In the genomic region with DNA sequence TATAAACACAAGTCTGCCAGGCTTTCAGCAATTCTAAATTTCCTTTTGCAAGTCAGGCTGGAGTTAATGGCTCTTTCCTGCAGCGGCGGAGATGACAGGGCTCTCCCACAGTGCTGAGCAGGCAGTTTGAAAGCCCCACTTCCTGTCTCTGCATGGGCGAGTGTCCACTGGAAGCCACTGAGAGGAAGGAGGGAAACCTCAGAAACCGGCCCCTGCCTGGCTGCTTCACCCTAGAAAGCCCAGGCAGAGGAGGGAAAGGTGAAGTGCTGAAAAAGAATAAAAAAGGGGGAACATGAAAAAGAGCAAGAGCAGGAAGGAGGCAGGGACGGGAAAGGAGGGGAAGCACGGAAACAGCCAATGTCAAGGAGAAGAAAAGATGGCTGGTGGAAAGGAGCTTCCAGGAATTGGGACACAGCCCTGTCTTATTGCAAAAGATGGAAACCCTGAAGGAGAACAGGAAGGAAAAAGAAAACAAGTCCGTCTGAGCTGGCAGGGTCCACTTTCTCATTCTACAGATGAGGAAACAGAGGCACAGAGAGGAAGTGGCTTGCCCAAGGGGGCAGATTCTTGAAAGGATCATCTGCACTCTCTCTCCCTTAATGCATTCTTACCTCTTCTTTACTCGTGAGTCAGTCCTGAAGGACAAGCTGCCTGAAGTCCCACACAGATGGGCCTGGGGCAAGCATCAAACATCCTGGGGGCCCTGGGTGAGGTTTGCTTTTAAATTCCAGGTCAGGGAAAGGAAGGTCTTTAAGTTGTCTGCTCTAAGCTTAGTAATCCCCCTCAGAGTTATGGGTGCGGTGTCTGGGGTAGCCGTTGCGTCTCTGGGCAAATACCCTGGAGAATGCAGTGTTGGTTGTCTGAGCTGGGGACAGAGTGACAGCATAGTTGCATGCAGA, we compare ENCODE assay signal across 9 cellular contexts. TPM values are rescaled to one million over a fixed set of nuclear protein-coding genes. Genes with fewer than 3 reads are reported as not detected.
A peak's percentile ranks its signal among the peaks of the same experiment; 100 is the strongest.
DNase-seq lines count a peak whose midpoint lies in the region; ATAC-seq, FAIRE-seq and TF ChIP-seq lines count a peak whose summit lies in the region.
"Had no signal": no experiment of that assay in that cellular context is flagged by ENCODE, and none has a peak within 500 bp of the region (broad histone marks: within the 10 kb centered on the region; RNA-seq: fewer than 3 reads in every experiment).

No MANE protein-coding gene starts in this region.

- H3K27me3 ChIP-seq in ACC112 (ENCODE audit: insufficient read depth, low read length): no peaks in the 10 kb centered on the region
- no peaks in the 10 kb centered on the region for H3K27me3 ChIP-seq in vagina

- H3K27ac ChIP-seq in ACC112 (ENCODE audit: low read depth, low read length): no peak overlapping the region
- H3K27ac ChIP-seq in vagina: no peak overlapping the region

- TF ChIP-seq CTCF in activated B cell treated with CpG ODN at 0.5 μM for 24 hours (IDR thresholded peaks at IDR 0.05) (no peak), vagina (IDR thresholded peaks at IDR 0.05) (no peak)

- peak overlapping the region; percentile 42 for H3K27ac Mint-ChIP-seq in activated B cell treated with CpG ODN at 0.5 μM for 24 hours

- peak overlapping the region; percentile 31 for H2AFZ ChIP-seq in ACC112 (ENCODE audit: low read length, unreplicated experiment)

- no peaks in the 10 kb centered on the region for H3K79me2 ChIP-seq in ACC112 (ENCODE audit: control insufficient read depth, insufficient read depth, low read length, unreplicated experiment)

- no peaks in the 10 kb centered on the region for H3K9me3 Mint-ChIP-seq in activated B cell treated with CpG ODN at 0.5 μM for 24 hours

- POLR2A ChIA-PET in activated B cell treated with CpG ODN at 0.5 μM for 24 hours (lab: Charles Lee): no interaction called here

- no peak for FAIRE-seq in urothelium cell line (lab: Jason Lieb, UNC)
- FAIRE-seq: G401.6 had no signal

- no peak for DNase-seq in activated B cell treated with CpG ODN at 0.5 μM for 24 hours
- DNase-seq in left lobe of liver (ENCODE audit: low spot score): no peak
- no peak for DNase-seq in RKO (ENCODE audit: low spot score)
- DNase-seq in vagina (ENCODE audit: extremely low spot score in 2 of 2): no peak
- DNase-seq in urothelium cell line (ENCODE audit: low spot score): no peak

- H3K4me3 ChIP-seq in ACC112 (ENCODE audit: low read depth, low read length) (no peak overlapping the region), vagina (no peak overlapping the region)

- H3K4me1 Mint-ChIP-seq in activated B cell treated with CpG ODN at 0.5 μM for 24 hours: peaks cover 21% of the 10 kb centered on the region

- H3K9me3 ChIP-seq in vagina: no peaks in the 10 kb centered on the region

- ATAC-seq in HG02678 (IDR thresholded peaks at IDR 0.05; ENCODE audit: unreplicated experiment) (peak; percentile 78), activated B cell treated with CpG ODN at 0.5 μM for 24 hours (ENCODE audit: low read depth) (no peak), left lobe of liver (peak; percentile 68), HG03175 (IDR thresholded peaks at IDR 0.05; ENCODE audit: unreplicated experiment) (no peak)

- H3K36me3 Mint-ChIP-seq in activated B cell treated with CpG ODN at 0.5 μM for 24 hours (ENCODE audit: low read depth): no peaks in the 10 kb centered on the region

- no peak for TF ChIP-seq POLR2A in vagina (IDR thresholded peaks at IDR 0.05)

- intact Hi-C loops in activated B cell treated with CpG ODN at 0.5 μM for 24 hours (cut with micrococcal nuclease) (no loop called here), vagina (cut with DNase I) (no loop called here)

- CTCF ChIA-PET in activated B cell treated with CpG ODN at 0.5 μM for 24 hours (lab: Charles Lee): no interaction called here

- H3K27me3 Mint-ChIP-seq in activated B cell treated with CpG ODN at 0.5 μM for 24 hours: peaks cover 3% of the 10 kb centered on the region

- no peak overlapping the region for H3K4me3 Mint-ChIP-seq in activated B cell treated with CpG ODN at 0.5 μM for 24 hours

- peaks cover 22% of the 10 kb centered on the region for H3K4me1 ChIP-seq in ACC112 (ENCODE audit: control insufficient read depth, insufficient read depth, low read length, unreplicated experiment)
- peaks cover 10% of the 10 kb centered on the region for H3K4me1 ChIP-seq in vagina

- H3K36me3 ChIP-seq in ACC112 (ENCODE audit: insufficient read depth, low read length) (no peaks in the 10 kb centered on the region), vagina (no peaks in the 10 kb centered on the region)

RNA-seq across cellular contexts. Expression of a gene that starts 38.8 kb away (rescaled TPM):
- total RNA-seq in activated B cell treated with CpG ODN at 0.5 μM for 24 hours (59.7 and 66.4 TPM in 2 replicates), left lobe of liver (1.5 TPM), vagina (33.6 TPM)

Comparison
In these comparisons a context has a peak if more than half of its experiments do, and no peak if none do; other contexts are left out.
1. ATAC-seq: peak in HG02678 (single experiment) and left lobe of liver (single experiment); none in activated B cell treated with CpG ODN at 0.5 μM for 24 hours (single experiment) and HG03175 (single experiment).
2. RNA of a gene that starts 38.8 kb away (total RNA-seq): 59.7 to 66.4 TPM in activated B cell treated with CpG ODN at 0.5 μM for 24 hours and 33.6 TPM in vagina (single experiment); 1.5 TPM in left lobe of liver (single experiment); every median in the first group is over 10 times any median in the second.